ENCODE assay signal across 24 cellular contexts in the genomic region with DNA sequence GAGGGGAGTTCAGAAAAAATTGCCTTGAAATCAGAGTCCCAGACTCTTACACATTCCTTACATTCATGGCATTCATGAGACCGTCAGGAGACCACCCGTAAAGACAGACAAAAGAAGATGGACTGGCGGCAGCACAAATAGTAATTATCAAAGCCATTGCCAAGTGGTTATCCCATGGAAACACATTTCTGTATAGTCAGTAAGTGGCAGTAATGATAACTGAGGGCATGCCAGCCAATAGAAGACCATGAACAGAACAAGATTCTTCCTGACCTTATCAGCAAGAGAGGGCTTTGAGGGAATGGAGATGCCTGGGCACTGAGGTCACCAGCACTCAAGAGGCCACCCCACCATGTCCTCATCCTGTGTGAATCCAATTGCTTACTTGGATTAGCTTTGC.
DNase-seq lines count a peak whose midpoint lies in the region; ATAC-seq, FAIRE-seq and TF ChIP-seq lines count a peak whose summit lies in the region.
"Had no signal": no experiment of that assay in that cellular context is flagged by ENCODE, and none has a peak within 500 bp of the region (broad histone marks: within the 10 kb centered on the region; RNA-seq: fewer than 3 reads in every experiment).

No MANE protein-coding gene starts in this region.

- 83% methylated on average over 3 of the region's 3 CpGs; no CpG with 5 or more reads in 1 of the 2 experiments for WGBS in H1 (ENCODE audit: extremely low coverage in 1 of 2, insufficient coverage in 1 of 2, insufficient read length in 1 of 2, insufficient replicate concordance in 2 of 2, low coverage in 1 of 2, low lambda C conversion rate in 2 of 2, missing lambda C conversion rate in 1 of 2), 2 experiments
- WGBS in neuronal stem cell (ENCODE audit: extremely low coverage in 2 of 2, insufficient read length in 2 of 2, insufficient replicate concordance in 1 of 2), 2 donors = no CpG with 5 or more reads among the region's 3 CpGs
- 50% methylated on average over 3 of the region's 3 CpGs for WGBS in right lobe of liver (ENCODE audit: insufficient coverage, low coverage, low lambda C conversion rate, missing lambda C conversion rate)

- H3K9ac ChIP-seq in H1 (replicated peaks in 1 of 4; ENCODE audit: extremely low read depth in 1 of 4, low read depth in 3 of 4, low read length in 3 of 4) (no peak overlapping the region), neuronal stem cell (ENCODE audit: low read depth, low read length, poor library complexity) (no peak overlapping the region)

- intact Hi-C loops in right lobe of liver (cut with DNase I) = no loop called here

- POLR2A ChIA-PET in H1 (lab: Charles Lee; ENCODE audit: partially characterized antibody) = no interaction called here

- H2BK5ac ChIP-seq in H1 (ENCODE audit: low read depth, low read length) (no peak overlapping the region), neuronal stem cell (ENCODE audit: low read length) (no peak overlapping the region)

- no peak for FAIRE-seq in H1 (lab: Jason Lieb, UNC)
- FAIRE-seq: GM19239 had no signal

- H3K36me3 Mint-ChIP-seq in GM23338 (ENCODE audit: low read depth) (no peaks in the 10 kb centered on the region), endothelial cell (ENCODE audit: low read depth, unreplicated experiment) (no peaks in the 10 kb centered on the region)

- H4K8ac ChIP-seq in H1 (ENCODE audit: extremely low read depth, insufficient read depth, low read length) = no peak overlapping the region
- H4K8ac ChIP-seq in neuronal stem cell (ENCODE audit: low read depth, low read length) = no peak overlapping the region

- H2BK15ac ChIP-seq in H1 (ENCODE audit: low read length) (no peak overlapping the region), neuronal stem cell (ENCODE audit: low read length) (no peak overlapping the region)

- H2BK20ac ChIP-seq in H1 (ENCODE audit: low read length) = no peak overlapping the region

- no peaks in the 10 kb centered on the region for H3K9me3 ChIP-seq in H1 (ENCODE audit: insufficient read depth in 2 of 2, low read depth in 1 of 2, low read length in 1 of 2)
- H3K9me3 ChIP-seq in neuronal stem cell (replicated peaks in 1 of 2; ENCODE audit: control insufficient read depth in 2 of 2, insufficient read depth in 1 of 2, low read depth in 1 of 2, low read length in 2 of 2) = no peaks in the 10 kb centered on the region
- no peaks in the 10 kb centered on the region for H3K9me3 ChIP-seq in right lobe of liver
- H3K9me3 ChIP-seq: heart right ventricle, right atrium auricular region had no signal

- no peak for ATAC-seq in GM23338
- no peak for ATAC-seq in right lobe of liver
- no peak for ATAC-seq in GM21367 (IDR thresholded peaks at IDR 0.05; ENCODE audit: unreplicated experiment)

- H3K4ac ChIP-seq in H1 (replicated peaks; ENCODE audit: insufficient read length, low read depth, low read length) (no peak overlapping the region), neuronal stem cell (ENCODE audit: low read length) (no peak overlapping the region)

- H2BK120ac ChIP-seq in H1 (replicated peaks; ENCODE audit: low read depth, low read length) (no peak overlapping the region), neuronal stem cell (ENCODE audit: low read depth, low read length) (no peak overlapping the region)

- peaks cover 1% of the 10 kb centered on the region for H3K27me3 Mint-ChIP-seq in GM23338 (ENCODE audit: insufficient read depth, low read depth, poor library complexity)
- no peaks in the 10 kb centered on the region for H3K27me3 Mint-ChIP-seq in endothelial cell (ENCODE audit: unreplicated experiment)
- H3K27me3 Mint-ChIP-seq: activated CD4-positive, alpha-beta memory T cell treated with anti-CD3 and anti-CD28 coated beads, Interleukin-2, amount 10 ng/mL, durations not matched to agents 7 days and 5 days; B cell; central memory CD8-positive, alpha-beta T cell had no signal

- H3K9me2 ChIP-seq in GM23338 (ENCODE audit: insufficient read depth) = 0 out of 2 replicates have a peak, but pooled peaks cover 5% of the 10 kb centered on the region

- H3K27ac ChIP-seq in GM23338 (ENCODE audit: low read depth) = no peak overlapping the region
- H3K27ac ChIP-seq in H1 (ENCODE audit: low read depth, low read length) = no peak overlapping the region
- H3K27ac ChIP-seq in neuronal stem cell (replicated peaks; ENCODE audit: low read length) = no peak overlapping the region
- no peak overlapping the region for H3K27ac ChIP-seq in right lobe of liver
- H3K27ac ChIP-seq: dorsolateral prefrontal cortex, epithelial cell of prostate, heart right ventricle, right atrium auricular region, RWPE1 had no signal

- H3K79me2 ChIP-seq in GM23338 (replicated peaks; ENCODE audit: insufficient read depth) = no peaks in the 10 kb centered on the region
- H3K79me2 ChIP-seq in H1 (ENCODE audit: control insufficient read depth in 1 of 2, insufficient read depth in 2 of 2, low read length in 2 of 2) = no peaks in the 10 kb centered on the region

- H4K20me1 ChIP-seq in GM23338 (replicated peaks; ENCODE audit: insufficient read depth) = no peaks in the 10 kb centered on the region
- no peaks in the 10 kb centered on the region for H4K20me1 ChIP-seq in H1 (replicated peaks in 1 of 2; ENCODE audit: control insufficient read depth in 1 of 2, insufficient read depth in 2 of 2, low read length in 2 of 2)

- H3K4me1 ChIP-seq in GM23338 (ENCODE audit: insufficient read depth) (no peaks in the 10 kb centered on the region), H1 (replicated peaks in 1 of 4; ENCODE audit: control insufficient read depth in 3 of 4, insufficient read depth in 4 of 4, low read length in 3 of 4) (no peaks in the 10 kb centered on the region), neuronal stem cell (ENCODE audit: control insufficient read depth in 2 of 2, insufficient read depth in 1 of 2, low read depth in 1 of 2, low read length in 2 of 2) (peaks cover 4% of the 10 kb centered on the region in 2 donors), right lobe of liver (no peaks in the 10 kb centered on the region)
- H3K4me1 ChIP-seq: right atrium auricular region had no signal

- H2AFZ ChIP-seq in GM23338 (no peak overlapping the region), H1 (ENCODE audit: low read length) (no peak overlapping the region), neuronal stem cell (ENCODE audit: low read length) (no peak overlapping the region)

- no peaks in the 10 kb centered on the region for H3K36me3 ChIP-seq in GM23338 (ENCODE audit: insufficient read depth)
- H3K36me3 ChIP-seq in H1 (ENCODE audit: control insufficient read depth in 2 of 4, insufficient read depth in 4 of 4, low read length in 3 of 4) = no peaks in the 10 kb centered on the region
- no peaks in the 10 kb centered on the region for H3K36me3 ChIP-seq in neuronal stem cell (replicated peaks in 1 of 2; ENCODE audit: control insufficient read depth in 2 of 2, insufficient read depth in 2 of 2, low read length in 2 of 2)
- no peaks in the 10 kb centered on the region for H3K36me3 ChIP-seq in right lobe of liver
- H3K36me3 ChIP-seq: heart right ventricle, right atrium auricular region had no signal

- H3K14ac ChIP-seq in H1 (ENCODE audit: insufficient read length) (no peak overlapping the region), neuronal stem cell (ENCODE audit: low read length) (no peak overlapping the region)

- CTCF ChIA-PET in H1 (lab: Charles Lee; ENCODE audit: partially characterized antibody) = no interaction called here

- H3K4me1 Mint-ChIP-seq in GM23338 (peaks cover 5% of the 10 kb centered on the region; the same call in 2 of the 3 replicates), endothelial cell (ENCODE audit: unreplicated experiment) (no peaks in the 10 kb centered on the region)
- H3K4me1 Mint-ChIP-seq: activated CD4-positive, alpha-beta memory T cell treated with anti-CD3 and anti-CD28 coated beads, Interleukin-2, amount 10 ng/mL, durations not matched to agents 7 days and 5 days; B cell; central memory CD8-positive, alpha-beta T cell had no signal

- H3K4me2 ChIP-seq in GM23338 = no peak overlapping the region
- no peak overlapping the region for H3K4me2 ChIP-seq in H1 (ENCODE audit: insufficient read depth in 1 of 2, low read depth in 2 of 2, low read length in 2 of 2)
- H3K4me2 ChIP-seq in neuronal stem cell (ENCODE audit: insufficient read depth, low read length, poor library complexity, severe bottlenecking) = no peak overlapping the region

- no peaks in the 10 kb centered on the region for H3K9me3 Mint-ChIP-seq in GM23338
- H3K9me3 Mint-ChIP-seq in endothelial cell (ENCODE audit: unreplicated experiment) = no peaks in the 10 kb centered on the region

- H3K18ac ChIP-seq in H1 (ENCODE audit: extremely low read depth, low read length) (no peak overlapping the region), neuronal stem cell (ENCODE audit: low read length) (no peak overlapping the region)

- H3K56ac ChIP-seq in H1 (replicated peaks; ENCODE audit: insufficient read length, low read depth, low read length) = no peak overlapping the region

- H3K79me1 ChIP-seq in H1 (ENCODE audit: low read depth, low read length) = no peaks in the 10 kb centered on the region
- no peaks in the 10 kb centered on the region for H3K79me1 ChIP-seq in neuronal stem cell (ENCODE audit: low read depth, low read length)

- no peaks in the 10 kb centered on the region for H3K23me2 ChIP-seq in H1 (ENCODE audit: low read depth, low read length)

- H4K5ac ChIP-seq in H1 (ENCODE audit: insufficient read length, low read depth, low read length) = no peak overlapping the region

- no peak for TF ChIP-seq EP300 in H1 (IDR thresholded peaks at IDR 0.05; ENCODE audit: borderline replicate concordance in 1 of 2, low read depth in 2 of 2, low read length in 2 of 2)

- H3K4me3 Mint-ChIP-seq in GM23338 (no peak overlapping the region), endothelial cell (ENCODE audit: unreplicated experiment) (no peak overlapping the region)
- H3K4me3 Mint-ChIP-seq: activated CD4-positive, alpha-beta memory T cell treated with anti-CD3 and anti-CD28 coated beads, Interleukin-2, amount 10 ng/mL, durations not matched to agents 7 days and 5 days; B cell; central memory CD8-positive, alpha-beta T cell had no signal

- H4K91ac ChIP-seq in H1 (replicated peaks; ENCODE audit: insufficient read length, low read length) (no peak overlapping the region), neuronal stem cell (ENCODE audit: low read depth, low read length, poor library complexity) (no peak overlapping the region)

- H2BK12ac ChIP-seq in H1 (ENCODE audit: low read depth, low read length) (no peak overlapping the region), neuronal stem cell (ENCODE audit: low read length) (no peak overlapping the region)

- no peak overlapping the region for H3K23ac ChIP-seq in H1 (ENCODE audit: insufficient read length)
- H3K23ac ChIP-seq in neuronal stem cell (ENCODE audit: low read depth, low read length, poor library complexity) = no peak overlapping the region

- no peak for TF ChIP-seq CTCF in GM23338 (conservative IDR thresholded peaks at IDR 0.05; ENCODE audit: low read depth in 2 of 2)
- no peak for TF ChIP-seq CTCF in H1 (IDR thresholded peaks at IDR 0.05; ENCODE audit: control extremely low read depth in 1 of 3, insufficient read depth in 1 of 3, low read depth in 1 of 3, low read length in 3 of 3)
- TF ChIP-seq CTCF in endothelial cell (IDR thresholded peaks at IDR 0.05; ENCODE audit: unreplicated experiment) = no peak
- no peak for TF ChIP-seq CTCF in right lobe of liver (IDR thresholded peaks at IDR 0.05)

- H3K27ac Mint-ChIP-seq in GM23338 (no peak overlapping the region), endothelial cell (ENCODE audit: unreplicated experiment) (no peak overlapping the region)
- H3K27ac Mint-ChIP-seq: activated CD4-positive, alpha-beta memory T cell treated with anti-CD3 and anti-CD28 coated beads, Interleukin-2, amount 10 ng/mL, durations not matched to agents 7 days and 5 days; B cell had no signal

- TF ChIP-seq POLR2A in H1 (IDR thresholded peaks at IDR 0.05; ENCODE audit: control extremely low read depth in 1 of 2, low read depth in 2 of 2, low read length in 2 of 2) = no peak
- TF ChIP-seq POLR2A in right lobe of liver (IDR thresholded peaks at IDR 0.05) = no peak

- no peaks in the 10 kb centered on the region for H3F3A ChIP-seq in GM23338 (replicated peaks; ENCODE audit: low read depth)

- DNase-seq in GM23338 (ENCODE audit: low spot score) (peak; percentile 28), NCI-H226 (peak; percentile 39), H1 (ENCODE audit: low read depth in 1 of 2, low spot score in 2 of 2) (no peak), neuronal stem cell (ENCODE audit: low spot score) (peak; percentile 23), endothelial cell (ENCODE audit: low spot score) (no peak), right lobe of liver (no peak), NOMO-1 (lab: John Stamatoyannopoulos, UW; ENCODE audit: unreplicated experiment in 2 of 2) (no peak)
- DNase-seq: activated CD4-positive, alpha-beta memory T cell treated with anti-CD3 and anti-CD28 coated beads, Interleukin-2, amount 10 ng/mL, durations not matched to agents 7 days and 5 days; activated gamma-delta T cell treated with Interleukin-2 at 50 U/mL for 16 hours; amniotic stem cell; dorsolateral prefrontal cortex; heart right ventricle; Kasumi-1; NCI-H1048; NCI-H1930; T1000 had no signal

- no peak for TF ChIP-seq RAD21 in H1 (IDR thresholded peaks at IDR 0.05 in 1 of 2, conservative IDR thresholded peaks at IDR 0.05 in 1 of 2; ENCODE audit: low read depth in 2 of 2, low read length in 2 of 2)

- no peak overlapping the region for H3K4me3 ChIP-seq in GM23338
- H3K4me3 ChIP-seq in H1 (ENCODE audit: extremely low read depth in 1 of 4, insufficient read depth in 2 of 4, low read depth in 3 of 4, low read length in 4 of 4) = no peak overlapping the region
- H3K4me3 ChIP-seq in neuronal stem cell (ENCODE audit: low read length in 2 of 2) = no peak overlapping the region
- no peak overlapping the region for H3K4me3 ChIP-seq in right lobe of liver
- H3K4me3 ChIP-seq: dorsolateral prefrontal cortex, heart right ventricle, lung, right atrium auricular region had no signal

- H3K27me3 ChIP-seq in GM23338 (ENCODE audit: insufficient read depth) (no peaks in the 10 kb centered on the region), H1 (replicated peaks in 1 of 4; ENCODE audit: control insufficient read depth in 3 of 4, extremely low read depth in 1 of 4, insufficient read depth in 3 of 4, low read length in 3 of 4) (no peaks in the 10 kb centered on the region), neuronal stem cell (ENCODE audit: control insufficient read depth in 3 of 3, insufficient read depth in 3 of 3, low read depth in 1 of 3, low read length in 3 of 3) (no peaks in the 10 kb centered on the region), right lobe of liver (no peaks in the 10 kb centered on the region)
- H3K27me3 ChIP-seq: heart right ventricle, right atrium auricular region had no signal

- H2AK5ac ChIP-seq in H1 (ENCODE audit: low read depth, low read length) (no peak overlapping the region), neuronal stem cell (ENCODE audit: low read depth, low read length) (no peak overlapping the region)

Comparison
In these comparisons a context has a peak if more than half of its experiments do, and no peak if none do; other contexts are left out.
1. DNase-seq: peak in GM23338 (single experiment), NCI-H226 (single experiment) and neuronal stem cell (single experiment); none in H1 (0 of 2), endothelial cell (single experiment), right lobe of liver (0 of 3) and NOMO-1 (0 of 2).